1 cellular context compared by ENCODE assay signal in the genomic region with DNA sequence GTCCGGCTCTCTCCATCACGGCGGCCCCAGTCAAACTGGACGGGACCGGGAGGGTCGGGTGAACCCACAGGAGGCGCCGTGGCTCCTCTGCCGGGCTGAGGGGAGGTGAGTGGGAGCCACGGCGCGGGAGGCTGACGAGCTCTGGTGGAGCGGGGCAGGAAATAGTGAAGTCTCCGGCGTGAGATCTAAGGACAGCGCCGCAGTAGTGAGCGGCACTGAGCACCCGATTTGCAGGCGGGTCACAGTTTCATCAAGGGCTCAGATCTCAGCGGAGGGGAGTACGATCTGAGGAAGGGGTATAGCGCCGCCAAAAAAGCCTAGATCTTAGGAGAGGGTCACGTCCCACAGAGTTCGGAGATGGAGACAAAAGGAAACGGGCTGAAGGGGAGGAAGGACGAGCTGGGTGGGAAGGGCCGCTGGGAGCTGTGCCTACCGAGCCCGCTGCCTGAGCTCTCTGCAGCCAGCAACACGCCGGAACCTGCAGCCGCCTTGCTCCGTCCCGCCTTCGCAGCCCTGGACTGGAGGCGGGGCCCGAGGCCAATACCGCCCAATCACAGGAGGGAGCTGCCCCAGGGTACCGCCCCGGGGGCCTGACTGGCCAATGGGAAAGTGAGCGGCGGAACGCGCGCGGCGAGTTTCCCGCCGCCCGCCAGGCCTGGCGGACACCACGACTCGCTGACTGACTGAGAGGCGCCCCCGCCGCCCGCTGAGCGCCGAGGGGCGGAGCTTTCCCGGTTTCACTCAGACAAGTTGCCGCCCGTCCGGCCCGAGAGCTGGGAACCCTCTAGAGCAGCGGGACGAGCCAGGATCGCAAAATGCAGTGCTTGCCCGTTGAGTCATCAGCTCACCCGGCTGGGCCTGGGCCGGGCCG.
A peak's percentile ranks its signal among the peaks of the same experiment; 100 is the strongest.
TF ChIP-seq lines count a peak whose summit lies in the region.

No MANE protein-coding gene starts in this region.

TF ChIP-seq in HepG2, 621 proteins besides CTCF, POLR2A, EP300 and RAD21 (continued from another document and continues in another):
- TF ChIP-seq FOXK2 (IDR thresholded peaks at IDR 0.05) (no peak), RFXANK (CRISPR knock-in tag; IDR thresholded peaks at IDR 0.05) (peak; percentile 50; the same call in 1 of the 2 replicates), ZBTB1 (CRISPR knock-in tag; IDR thresholded peaks at IDR 0.05; ENCODE audit: borderline replicate concordance) (no peak), ZNF75D (CRISPR knock-in tag; IDR thresholded peaks at IDR 0.05; ENCODE audit: borderline replicate concordance) (0 out of 2 replicates have a peak, but pooled peaks have one; percentile 58), PCBP1 (IDR thresholded peaks at IDR 0.05; ENCODE audit: borderline replicate concordance, low read depth, low read length) (0 out of 2 replicates have a peak, but pooled peaks have one; percentile 41), ZNF879 (CRISPR knock-in tag; IDR thresholded peaks at IDR 0.05) (peak; percentile 35; the same call in 1 of the 2 replicates), SP1 (IDR thresholded peaks at IDR 0.05) (no peak), SP1 (CRISPR knock-in tag; IDR thresholded peaks at IDR 0.05) (peak; percentile 86), MXI1 (IDR thresholded peaks at IDR 0.05; ENCODE audit: borderline replicate concordance, low read depth, low read length) (peak; percentile 80; the same call in 1 of the 3 replicates), ZNF335 (CRISPR knock-in tag; IDR thresholded peaks at IDR 0.05) (0 out of 2 replicates have a peak, but pooled peaks have one; percentile 8), ZSCAN31 (CRISPR knock-in tag; IDR thresholded peaks at IDR 0.05; ENCODE audit: low read depth) (peak; percentile 90), HDAC1 (CRISPR knock-in tag; IDR thresholded peaks at IDR 0.05) (peak; percentile 49; the same call in 1 of the 2 replicates), ZNF564 (CRISPR knock-in tag; IDR thresholded peaks at IDR 0.05) (peak; percentile 34; the same call in 1 of the 2 replicates), ZNF841 (CRISPR knock-in tag; IDR thresholded peaks at IDR 0.05; ENCODE audit: borderline replicate concordance) (no peak), AGO2 (optimal IDR thresholded peaks at IDR 0.05; ENCODE audit: low read depth, low read length) (peak; percentile 57), ZFP36L1 (CRISPR knock-in tag; IDR thresholded peaks at IDR 0.05) (no peak), ZNF556 (CRISPR knock-in tag; IDR thresholded peaks at IDR 0.05; ENCODE audit: borderline replicate concordance) (0 out of 2 replicates have a peak, but pooled peaks have one; percentile 49), ZNF263 (CRISPR knock-in tag; IDR thresholded peaks at IDR 0.05) (peak; percentile 76), ZNF788 (CRISPR knock-in tag; IDR thresholded peaks at IDR 0.05; ENCODE audit: borderline replicate concordance) (peak; percentile 58; the same call in 1 of the 2 replicates), ZNF232 (CRISPR knock-in tag; IDR thresholded peaks at IDR 0.05; ENCODE audit: borderline replicate concordance) (peak; percentile 60; the same call in 1 of the 2 replicates), FOXA3 (CRISPR knock-in tag; IDR thresholded peaks at IDR 0.05) (0 out of 2 replicates have a peak, but pooled peaks have one; percentile 4), ZSCAN20 (CRISPR knock-in tag; IDR thresholded peaks at IDR 0.05; ENCODE audit: borderline replicate concordance) (peak; percentile 59; the same call in 1 of the 2 replicates), ZNF619 (CRISPR knock-in tag; IDR thresholded peaks at IDR 0.05) (0 out of 2 replicates have a peak, but pooled peaks have one; percentile 50), TAF1 (CRISPR knock-in tag; IDR thresholded peaks at IDR 0.05) (peak; percentile 92)
- TF ChIP-seq, protein P1, sequence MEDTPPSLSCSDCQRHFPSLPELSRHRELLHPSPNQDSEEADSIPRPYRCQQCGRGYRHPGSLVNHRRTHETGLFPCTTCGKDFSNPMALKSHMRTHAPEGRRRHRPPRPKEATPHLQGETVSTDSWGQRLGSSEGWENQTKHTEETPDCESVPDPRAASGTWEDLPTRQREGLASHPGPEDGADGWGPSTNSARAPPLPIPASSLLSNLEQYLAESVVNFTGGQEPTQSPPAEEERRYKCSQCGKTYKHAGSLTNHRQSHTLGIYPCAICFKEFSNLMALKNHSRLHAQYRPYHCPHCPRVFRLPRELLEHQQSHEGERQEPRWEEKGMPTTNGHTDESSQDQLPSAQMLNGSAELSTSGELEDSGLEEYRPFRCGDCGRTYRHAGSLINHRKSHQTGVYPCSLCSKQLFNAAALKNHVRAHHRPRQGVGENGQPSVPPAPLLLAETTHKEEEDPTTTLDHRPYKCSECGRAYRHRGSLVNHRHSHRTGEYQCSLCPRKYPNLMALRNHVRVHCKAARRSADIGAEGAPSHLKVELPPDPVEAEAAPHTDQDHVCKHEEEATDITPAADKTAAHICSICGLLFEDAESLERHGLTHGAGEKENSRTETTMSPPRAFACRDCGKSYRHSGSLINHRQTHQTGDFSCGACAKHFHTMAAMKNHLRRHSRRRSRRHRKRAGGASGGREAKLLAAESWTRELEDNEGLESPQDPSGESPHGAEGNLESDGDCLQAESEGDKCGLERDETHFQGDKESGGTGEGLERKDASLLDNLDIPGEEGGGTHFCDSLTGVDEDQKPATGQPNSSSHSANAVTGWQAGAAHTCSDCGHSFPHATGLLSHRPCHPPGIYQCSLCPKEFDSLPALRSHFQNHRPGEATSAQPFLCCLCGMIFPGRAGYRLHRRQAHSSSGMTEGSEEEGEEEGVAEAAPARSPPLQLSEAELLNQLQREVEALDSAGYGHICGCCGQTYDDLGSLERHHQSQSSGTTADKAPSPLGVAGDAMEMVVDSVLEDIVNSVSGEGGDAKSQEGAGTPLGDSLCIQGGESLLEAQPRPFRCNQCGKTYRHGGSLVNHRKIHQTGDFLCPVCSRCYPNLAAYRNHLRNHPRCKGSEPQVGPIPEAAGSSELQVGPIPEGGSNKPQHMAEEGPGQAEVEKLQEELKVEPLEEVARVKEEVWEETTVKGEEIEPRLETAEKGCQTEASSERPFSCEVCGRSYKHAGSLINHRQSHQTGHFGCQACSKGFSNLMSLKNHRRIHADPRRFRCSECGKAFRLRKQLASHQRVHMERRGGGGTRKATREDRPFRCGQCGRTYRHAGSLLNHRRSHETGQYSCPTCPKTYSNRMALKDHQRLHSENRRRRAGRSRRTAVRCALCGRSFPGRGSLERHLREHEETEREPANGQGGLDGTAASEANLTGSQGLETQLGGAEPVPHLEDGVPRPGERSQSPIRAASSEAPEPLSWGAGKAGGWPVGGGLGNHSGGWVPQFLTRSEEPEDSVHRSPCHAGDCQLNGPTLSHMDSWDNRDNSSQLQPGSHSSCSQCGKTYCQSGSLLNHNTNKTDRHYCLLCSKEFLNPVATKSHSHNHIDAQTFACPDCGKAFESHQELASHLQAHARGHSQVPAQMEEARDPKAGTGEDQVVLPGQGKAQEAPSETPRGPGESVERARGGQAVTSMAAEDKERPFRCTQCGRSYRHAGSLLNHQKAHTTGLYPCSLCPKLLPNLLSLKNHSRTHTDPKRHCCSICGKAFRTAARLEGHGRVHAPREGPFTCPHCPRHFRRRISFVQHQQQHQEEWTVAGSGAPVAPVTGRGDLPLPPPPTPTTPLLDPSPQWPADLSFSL (CRISPR knock-in tag; IDR thresholded peaks at IDR 0.05) = 0 out of 2 replicates have a peak, but pooled peaks have one; percentile 25
- TF ChIP-seq, protein P2, sequence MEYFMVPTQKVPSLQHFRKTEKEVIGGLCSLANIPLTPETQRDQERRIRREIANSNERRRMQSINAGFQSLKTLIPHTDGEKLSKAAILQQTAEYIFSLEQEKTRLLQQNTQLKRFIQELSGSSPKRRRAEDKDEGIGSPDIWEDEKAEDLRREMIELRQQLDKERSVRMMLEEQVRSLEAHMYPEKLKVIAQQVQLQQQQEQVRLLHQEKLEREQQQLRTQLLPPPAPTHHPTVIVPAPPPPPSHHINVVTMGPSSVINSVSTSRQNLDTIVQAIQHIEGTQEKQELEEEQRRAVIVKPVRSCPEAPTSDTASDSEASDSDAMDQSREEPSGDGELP (IDR thresholded peaks at IDR 0.05; ENCODE audit: borderline replicate concordance, low read depth) = peak; percentile 52; the same call in 1 of the 2 replicates
- TF ChIP-seq, protein P3, sequence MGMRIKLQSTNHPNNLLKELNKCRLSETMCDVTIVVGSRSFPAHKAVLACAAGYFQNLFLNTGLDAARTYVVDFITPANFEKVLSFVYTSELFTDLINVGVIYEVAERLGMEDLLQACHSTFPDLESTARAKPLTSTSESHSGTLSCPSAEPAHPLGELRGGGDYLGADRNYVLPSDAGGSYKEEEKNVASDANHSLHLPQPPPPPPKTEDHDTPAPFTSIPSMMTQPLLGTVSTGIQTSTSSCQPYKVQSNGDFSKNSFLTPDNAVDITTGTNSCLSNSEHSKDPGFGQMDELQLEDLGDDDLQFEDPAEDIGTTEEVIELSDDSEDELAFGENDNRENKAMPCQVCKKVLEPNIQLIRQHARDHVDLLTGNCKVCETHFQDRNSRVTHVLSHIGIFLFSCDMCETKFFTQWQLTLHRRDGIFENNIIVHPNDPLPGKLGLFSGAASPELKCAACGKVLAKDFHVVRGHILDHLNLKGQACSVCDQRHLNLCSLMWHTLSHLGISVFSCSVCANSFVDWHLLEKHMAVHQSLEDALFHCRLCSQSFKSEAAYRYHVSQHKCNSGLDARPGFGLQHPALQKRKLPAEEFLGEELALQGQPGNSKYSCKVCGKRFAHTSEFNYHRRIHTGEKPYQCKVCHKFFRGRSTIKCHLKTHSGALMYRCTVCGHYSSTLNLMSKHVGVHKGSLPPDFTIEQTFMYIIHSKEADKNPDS (CRISPR knock-in tag; IDR thresholded peaks at IDR 0.05) = peak; percentile 18; the same call in 1 of the 2 replicates
- TF ChIP-seq, protein P4, sequence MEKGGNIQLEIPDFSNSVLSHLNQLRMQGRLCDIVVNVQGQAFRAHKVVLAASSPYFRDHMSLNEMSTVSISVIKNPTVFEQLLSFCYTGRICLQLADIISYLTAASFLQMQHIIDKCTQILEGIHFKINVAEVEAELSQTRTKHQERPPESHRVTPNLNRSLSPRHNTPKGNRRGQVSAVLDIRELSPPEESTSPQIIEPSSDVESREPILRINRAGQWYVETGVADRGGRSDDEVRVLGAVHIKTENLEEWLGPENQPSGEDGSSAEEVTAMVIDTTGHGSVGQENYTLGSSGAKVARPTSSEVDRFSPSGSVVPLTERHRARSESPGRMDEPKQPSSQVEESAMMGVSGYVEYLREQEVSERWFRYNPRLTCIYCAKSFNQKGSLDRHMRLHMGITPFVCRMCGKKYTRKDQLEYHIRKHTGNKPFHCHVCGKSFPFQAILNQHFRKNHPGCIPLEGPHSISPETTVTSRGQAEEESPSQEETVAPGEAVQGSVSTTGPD (CRISPR knock-in tag; IDR thresholded peaks at IDR 0.05) = no peak; the same call in 1 of the 2 replicates
- TF ChIP-seq, protein P5, sequence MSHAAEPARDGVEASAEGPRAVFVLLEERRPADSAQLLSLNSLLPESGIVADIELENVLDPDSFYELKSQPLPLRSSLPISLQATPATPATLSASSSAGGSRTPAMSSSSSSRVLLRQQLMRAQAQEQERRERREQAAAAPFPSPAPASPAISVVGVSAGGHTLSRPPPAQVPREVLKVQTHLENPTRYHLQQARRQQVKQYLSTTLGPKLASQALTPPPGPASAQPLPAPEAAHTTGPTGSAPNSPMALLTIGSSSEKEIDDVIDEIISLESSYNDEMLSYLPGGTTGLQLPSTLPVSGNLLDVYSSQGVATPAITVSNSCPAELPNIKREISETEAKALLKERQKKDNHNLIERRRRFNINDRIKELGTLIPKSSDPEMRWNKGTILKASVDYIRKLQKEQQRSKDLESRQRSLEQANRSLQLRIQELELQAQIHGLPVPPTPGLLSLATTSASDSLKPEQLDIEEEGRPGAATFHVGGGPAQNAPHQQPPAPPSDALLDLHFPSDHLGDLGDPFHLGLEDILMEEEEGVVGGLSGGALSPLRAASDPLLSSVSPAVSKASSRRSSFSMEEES (CRISPR knock-in tag; IDR thresholded peaks at IDR 0.05) = peak; percentile 35; the same call in 1 of the 2 replicates
- TF ChIP-seq, protein P6, sequence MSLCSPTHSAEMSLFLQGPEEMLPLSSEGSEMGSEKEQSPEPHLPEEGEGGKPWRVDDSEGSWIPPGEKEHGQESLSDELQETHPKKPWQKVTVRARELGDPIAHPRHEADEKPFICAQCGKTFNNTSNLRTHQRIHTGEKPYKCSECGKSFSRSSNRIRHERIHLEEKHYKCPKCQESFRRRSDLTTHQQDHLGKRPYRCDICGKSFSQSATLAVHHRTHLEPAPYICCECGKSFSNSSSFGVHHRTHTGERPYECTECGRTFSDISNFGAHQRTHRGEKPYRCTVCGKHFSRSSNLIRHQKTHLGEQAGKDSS (CRISPR knock-in tag; IDR thresholded peaks at IDR 0.05; ENCODE audit: borderline replicate concordance, low read depth) = no peak
- TF ChIP-seq, protein P7, sequence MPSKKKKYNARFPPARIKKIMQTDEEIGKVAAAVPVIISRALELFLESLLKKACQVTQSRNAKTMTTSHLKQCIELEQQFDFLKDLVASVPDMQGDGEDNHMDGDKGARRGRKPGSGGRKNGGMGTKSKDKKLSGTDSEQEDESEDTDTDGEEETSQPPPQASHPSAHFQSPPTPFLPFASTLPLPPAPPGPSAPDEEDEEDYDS (CRISPR knock-in tag; IDR thresholded peaks at IDR 0.05) = peak; percentile 80
- TF ChIP-seq, protein P8, sequence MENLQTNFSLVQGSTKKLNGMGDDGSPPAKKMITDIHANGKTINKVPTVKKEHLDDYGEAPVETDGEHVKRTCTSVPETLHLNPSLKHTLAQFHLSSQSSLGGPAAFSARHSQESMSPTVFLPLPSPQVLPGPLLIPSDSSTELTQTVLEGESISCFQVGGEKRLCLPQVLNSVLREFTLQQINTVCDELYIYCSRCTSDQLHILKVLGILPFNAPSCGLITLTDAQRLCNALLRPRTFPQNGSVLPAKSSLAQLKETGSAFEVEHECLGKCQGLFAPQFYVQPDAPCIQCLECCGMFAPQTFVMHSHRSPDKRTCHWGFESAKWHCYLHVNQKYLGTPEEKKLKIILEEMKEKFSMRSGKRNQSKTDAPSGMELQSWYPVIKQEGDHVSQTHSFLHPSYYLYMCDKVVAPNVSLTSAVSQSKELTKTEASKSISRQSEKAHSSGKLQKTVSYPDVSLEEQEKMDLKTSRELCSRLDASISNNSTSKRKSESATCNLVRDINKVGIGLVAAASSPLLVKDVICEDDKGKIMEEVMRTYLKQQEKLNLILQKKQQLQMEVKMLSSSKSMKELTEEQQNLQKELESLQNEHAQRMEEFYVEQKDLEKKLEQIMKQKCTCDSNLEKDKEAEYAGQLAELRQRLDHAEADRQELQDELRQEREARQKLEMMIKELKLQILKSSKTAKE (CRISPR knock-in tag; IDR thresholded peaks at IDR 0.05; ENCODE audit: borderline replicate concordance) = peak; percentile 31; the same call in 1 of the 2 replicates
